Comparison of ENCODE assay signal across 1 cellular context in the genomic region with DNA sequence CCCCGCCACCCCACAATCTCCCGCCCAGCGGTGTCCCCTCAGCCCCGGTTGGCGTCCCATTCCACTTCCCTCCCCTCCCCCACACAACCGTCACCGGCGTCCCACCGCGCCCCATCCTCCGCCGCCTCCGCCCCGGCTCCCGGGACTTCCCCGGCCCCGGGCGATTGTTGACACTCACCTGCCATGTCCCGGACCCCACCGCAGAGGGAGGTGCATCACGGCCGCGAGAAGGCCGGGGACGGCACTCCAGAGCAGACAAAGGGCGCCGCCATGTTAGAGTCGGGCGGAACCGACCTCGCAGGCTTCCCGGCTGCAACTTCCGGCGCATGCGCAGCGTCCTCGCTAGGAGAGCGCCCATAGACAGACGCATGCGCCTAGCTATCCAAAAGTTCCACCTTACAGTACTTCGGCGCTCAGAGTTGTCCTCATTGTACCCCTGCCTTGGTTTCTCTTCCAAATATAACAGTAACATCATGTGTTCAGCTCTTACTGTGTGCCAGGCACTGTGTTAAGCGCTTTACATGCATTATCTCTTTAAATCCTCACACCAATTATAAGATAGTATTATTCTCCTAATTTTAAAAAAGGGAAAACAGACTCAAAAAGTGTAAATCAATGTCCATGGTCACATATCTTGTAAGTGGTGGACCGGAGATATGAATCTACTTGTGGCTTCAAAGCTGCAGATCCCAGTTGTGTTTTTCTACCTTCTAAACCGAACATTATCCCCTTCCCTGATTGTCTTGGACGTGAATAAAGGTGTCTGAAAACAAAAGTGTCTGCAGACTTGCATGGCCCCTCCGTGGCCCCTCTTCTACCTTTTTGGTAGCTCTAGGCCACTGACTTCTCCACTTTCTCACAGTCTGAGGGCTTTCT.
TF ChIP-seq lines count a peak whose summit lies in the region.

A gene (minus strand): TSS at position 297 of the 876 bp plus-strand sequence. CDS start 27,606 bp downstream, outside the sequence.

TF ChIP-seq in K562, 482 proteins besides CTCF, POLR2A, EP300 and RAD21 (continued from another document and continues in another):
- TF ChIP-seq, protein P1, sequence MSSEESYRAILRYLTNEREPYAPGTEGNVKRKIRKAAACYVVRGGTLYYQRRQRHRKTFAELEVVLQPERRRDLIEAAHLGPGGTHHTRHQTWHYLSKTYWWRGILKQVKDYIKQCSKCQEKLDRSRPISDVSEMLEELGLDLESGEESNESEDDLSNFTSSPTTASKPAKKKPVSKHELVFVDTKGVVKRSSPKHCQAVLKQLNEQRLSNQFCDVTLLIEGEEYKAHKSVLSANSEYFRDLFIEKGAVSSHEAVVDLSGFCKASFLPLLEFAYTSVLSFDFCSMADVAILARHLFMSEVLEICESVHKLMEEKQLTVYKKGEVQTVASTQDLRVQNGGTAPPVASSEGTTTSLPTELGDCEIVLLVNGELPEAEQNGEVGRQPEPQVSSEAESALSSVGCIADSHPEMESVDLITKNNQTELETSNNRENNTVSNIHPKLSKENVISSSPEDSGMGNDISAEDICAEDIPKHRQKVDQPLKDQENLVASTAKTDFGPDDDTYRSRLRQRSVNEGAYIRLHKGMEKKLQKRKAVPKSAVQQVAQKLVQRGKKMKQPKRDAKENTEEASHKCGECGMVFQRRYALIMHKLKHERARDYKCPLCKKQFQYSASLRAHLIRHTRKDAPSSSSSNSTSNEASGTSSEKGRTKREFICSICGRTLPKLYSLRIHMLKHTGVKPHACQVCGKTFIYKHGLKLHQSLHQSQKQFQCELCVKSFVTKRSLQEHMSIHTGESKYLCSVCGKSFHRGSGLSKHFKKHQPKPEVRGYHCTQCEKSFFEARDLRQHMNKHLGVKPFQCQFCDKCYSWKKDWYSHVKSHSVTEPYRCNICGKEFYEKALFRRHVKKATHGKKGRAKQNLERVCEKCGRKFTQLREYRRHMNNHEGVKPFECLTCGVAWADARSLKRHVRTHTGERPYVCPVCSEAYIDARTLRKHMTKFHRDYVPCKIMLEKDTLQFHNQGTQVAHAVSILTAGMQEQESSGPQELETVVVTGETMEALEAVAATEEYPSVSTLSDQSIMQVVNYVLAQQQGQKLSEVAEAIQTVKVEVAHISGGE (CRISPR knock-in tag; IDR thresholded peaks at IDR 0.05) = peak in 1 of 3 experiments; percentile 88; a peak in 2 of 6 replicates
- TF ChIP-seq L3MBTL2 (IDR thresholded peaks at IDR 0.05) = peak; percentile 40
- peak; percentile 82; the same call in 1 of the 2 replicates for TF ChIP-seq TGIF2 (CRISPR knock-in tag; IDR thresholded peaks at IDR 0.05)
- TF ChIP-seq PML (IDR thresholded peaks at IDR 0.05; ENCODE audit: low read length) = peak; percentile 41; the same call in 1 of the 2 replicates
- no peak for TF ChIP-seq MED1 (CRISPR knock-in tag; IDR thresholded peaks at IDR 0.05; ENCODE audit: borderline replicate concordance)
- TF ChIP-seq IFI16 (CRISPR knock-in tag; IDR thresholded peaks at IDR 0.05) = no peak
- TF ChIP-seq SIN3A (IDR thresholded peaks at IDR 0.05; ENCODE audit: borderline replicate concordance in 2 of 2, control insufficient read depth in 1 of 2, low read depth in 2 of 2, low read length in 2 of 2) = peak; percentile 77 to 98; a peak in 3 of 4 replicates
- peak; percentile 71 to 80; a peak in 3 of 4 replicates for TF ChIP-seq SIX5 (IDR thresholded peaks at IDR 0.05; ENCODE audit: borderline replicate concordance in 1 of 2, insufficient read depth in 1 of 2, low read depth in 1 of 2, low read length in 2 of 2)
- TF ChIP-seq OTX1 (CRISPR knock-in tag; IDR thresholded peaks at IDR 0.05) = peak; percentile 68; the same call in 1 of the 2 replicates
- TF ChIP-seq TEAD2 (tag; IDR thresholded peaks at IDR 0.05) = no peak
- TF ChIP-seq FIP1L1 (IDR thresholded peaks at IDR 0.05; ENCODE audit: low read depth, low read length, poor library complexity, severe bottlenecking) = peak; percentile 76
- TF ChIP-seq CREB1 (IDR thresholded peaks at IDR 0.05) = peak; percentile 89
- peak; percentile 93 for TF ChIP-seq CREB1 (CRISPR knock-in tag; IDR thresholded peaks at IDR 0.05)
- TF ChIP-seq ZNF121 (CRISPR knock-in tag; conservative IDR thresholded peaks at IDR 0.05) = no peak
- no peak for TF ChIP-seq ZNF76 (CRISPR knock-in tag; IDR thresholded peaks at IDR 0.05; ENCODE audit: borderline replicate concordance)
- peak; percentile 85 for TF ChIP-seq POLR2G (IDR thresholded peaks at IDR 0.05; ENCODE audit: low read depth, low read length)
- TF ChIP-seq, protein P2, sequence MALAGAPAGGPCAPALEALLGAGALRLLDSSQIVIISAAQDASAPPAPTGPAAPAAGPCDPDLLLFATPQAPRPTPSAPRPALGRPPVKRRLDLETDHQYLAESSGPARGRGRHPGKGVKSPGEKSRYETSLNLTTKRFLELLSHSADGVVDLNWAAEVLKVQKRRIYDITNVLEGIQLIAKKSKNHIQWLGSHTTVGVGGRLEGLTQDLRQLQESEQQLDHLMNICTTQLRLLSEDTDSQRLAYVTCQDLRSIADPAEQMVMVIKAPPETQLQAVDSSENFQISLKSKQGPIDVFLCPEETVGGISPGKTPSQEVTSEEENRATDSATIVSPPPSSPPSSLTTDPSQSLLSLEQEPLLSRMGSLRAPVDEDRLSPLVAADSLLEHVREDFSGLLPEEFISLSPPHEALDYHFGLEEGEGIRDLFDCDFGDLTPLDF (CRISPR knock-in tag; IDR thresholded peaks at IDR 0.05) = peak; percentile 61; the same call in 1 of the 2 replicates
- TF ChIP-seq, protein P3, sequence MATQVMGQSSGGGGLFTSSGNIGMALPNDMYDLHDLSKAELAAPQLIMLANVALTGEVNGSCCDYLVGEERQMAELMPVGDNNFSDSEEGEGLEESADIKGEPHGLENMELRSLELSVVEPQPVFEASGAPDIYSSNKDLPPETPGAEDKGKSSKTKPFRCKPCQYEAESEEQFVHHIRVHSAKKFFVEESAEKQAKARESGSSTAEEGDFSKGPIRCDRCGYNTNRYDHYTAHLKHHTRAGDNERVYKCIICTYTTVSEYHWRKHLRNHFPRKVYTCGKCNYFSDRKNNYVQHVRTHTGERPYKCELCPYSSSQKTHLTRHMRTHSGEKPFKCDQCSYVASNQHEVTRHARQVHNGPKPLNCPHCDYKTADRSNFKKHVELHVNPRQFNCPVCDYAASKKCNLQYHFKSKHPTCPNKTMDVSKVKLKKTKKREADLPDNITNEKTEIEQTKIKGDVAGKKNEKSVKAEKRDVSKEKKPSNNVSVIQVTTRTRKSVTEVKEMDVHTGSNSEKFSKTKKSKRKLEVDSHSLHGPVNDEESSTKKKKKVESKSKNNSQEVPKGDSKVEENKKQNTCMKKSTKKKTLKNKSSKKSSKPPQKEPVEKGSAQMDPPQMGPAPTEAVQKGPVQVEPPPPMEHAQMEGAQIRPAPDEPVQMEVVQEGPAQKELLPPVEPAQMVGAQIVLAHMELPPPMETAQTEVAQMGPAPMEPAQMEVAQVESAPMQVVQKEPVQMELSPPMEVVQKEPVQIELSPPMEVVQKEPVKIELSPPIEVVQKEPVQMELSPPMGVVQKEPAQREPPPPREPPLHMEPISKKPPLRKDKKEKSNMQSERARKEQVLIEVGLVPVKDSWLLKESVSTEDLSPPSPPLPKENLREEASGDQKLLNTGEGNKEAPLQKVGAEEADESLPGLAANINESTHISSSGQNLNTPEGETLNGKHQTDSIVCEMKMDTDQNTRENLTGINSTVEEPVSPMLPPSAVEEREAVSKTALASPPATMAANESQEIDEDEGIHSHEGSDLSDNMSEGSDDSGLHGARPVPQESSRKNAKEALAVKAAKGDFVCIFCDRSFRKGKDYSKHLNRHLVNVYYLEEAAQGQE (CRISPR knock-in tag; IDR thresholded peaks at IDR 0.05; ENCODE audit: low read depth) = peak; percentile 72; the same call in 1 of the 2 replicates
- TF ChIP-seq, protein P4, sequence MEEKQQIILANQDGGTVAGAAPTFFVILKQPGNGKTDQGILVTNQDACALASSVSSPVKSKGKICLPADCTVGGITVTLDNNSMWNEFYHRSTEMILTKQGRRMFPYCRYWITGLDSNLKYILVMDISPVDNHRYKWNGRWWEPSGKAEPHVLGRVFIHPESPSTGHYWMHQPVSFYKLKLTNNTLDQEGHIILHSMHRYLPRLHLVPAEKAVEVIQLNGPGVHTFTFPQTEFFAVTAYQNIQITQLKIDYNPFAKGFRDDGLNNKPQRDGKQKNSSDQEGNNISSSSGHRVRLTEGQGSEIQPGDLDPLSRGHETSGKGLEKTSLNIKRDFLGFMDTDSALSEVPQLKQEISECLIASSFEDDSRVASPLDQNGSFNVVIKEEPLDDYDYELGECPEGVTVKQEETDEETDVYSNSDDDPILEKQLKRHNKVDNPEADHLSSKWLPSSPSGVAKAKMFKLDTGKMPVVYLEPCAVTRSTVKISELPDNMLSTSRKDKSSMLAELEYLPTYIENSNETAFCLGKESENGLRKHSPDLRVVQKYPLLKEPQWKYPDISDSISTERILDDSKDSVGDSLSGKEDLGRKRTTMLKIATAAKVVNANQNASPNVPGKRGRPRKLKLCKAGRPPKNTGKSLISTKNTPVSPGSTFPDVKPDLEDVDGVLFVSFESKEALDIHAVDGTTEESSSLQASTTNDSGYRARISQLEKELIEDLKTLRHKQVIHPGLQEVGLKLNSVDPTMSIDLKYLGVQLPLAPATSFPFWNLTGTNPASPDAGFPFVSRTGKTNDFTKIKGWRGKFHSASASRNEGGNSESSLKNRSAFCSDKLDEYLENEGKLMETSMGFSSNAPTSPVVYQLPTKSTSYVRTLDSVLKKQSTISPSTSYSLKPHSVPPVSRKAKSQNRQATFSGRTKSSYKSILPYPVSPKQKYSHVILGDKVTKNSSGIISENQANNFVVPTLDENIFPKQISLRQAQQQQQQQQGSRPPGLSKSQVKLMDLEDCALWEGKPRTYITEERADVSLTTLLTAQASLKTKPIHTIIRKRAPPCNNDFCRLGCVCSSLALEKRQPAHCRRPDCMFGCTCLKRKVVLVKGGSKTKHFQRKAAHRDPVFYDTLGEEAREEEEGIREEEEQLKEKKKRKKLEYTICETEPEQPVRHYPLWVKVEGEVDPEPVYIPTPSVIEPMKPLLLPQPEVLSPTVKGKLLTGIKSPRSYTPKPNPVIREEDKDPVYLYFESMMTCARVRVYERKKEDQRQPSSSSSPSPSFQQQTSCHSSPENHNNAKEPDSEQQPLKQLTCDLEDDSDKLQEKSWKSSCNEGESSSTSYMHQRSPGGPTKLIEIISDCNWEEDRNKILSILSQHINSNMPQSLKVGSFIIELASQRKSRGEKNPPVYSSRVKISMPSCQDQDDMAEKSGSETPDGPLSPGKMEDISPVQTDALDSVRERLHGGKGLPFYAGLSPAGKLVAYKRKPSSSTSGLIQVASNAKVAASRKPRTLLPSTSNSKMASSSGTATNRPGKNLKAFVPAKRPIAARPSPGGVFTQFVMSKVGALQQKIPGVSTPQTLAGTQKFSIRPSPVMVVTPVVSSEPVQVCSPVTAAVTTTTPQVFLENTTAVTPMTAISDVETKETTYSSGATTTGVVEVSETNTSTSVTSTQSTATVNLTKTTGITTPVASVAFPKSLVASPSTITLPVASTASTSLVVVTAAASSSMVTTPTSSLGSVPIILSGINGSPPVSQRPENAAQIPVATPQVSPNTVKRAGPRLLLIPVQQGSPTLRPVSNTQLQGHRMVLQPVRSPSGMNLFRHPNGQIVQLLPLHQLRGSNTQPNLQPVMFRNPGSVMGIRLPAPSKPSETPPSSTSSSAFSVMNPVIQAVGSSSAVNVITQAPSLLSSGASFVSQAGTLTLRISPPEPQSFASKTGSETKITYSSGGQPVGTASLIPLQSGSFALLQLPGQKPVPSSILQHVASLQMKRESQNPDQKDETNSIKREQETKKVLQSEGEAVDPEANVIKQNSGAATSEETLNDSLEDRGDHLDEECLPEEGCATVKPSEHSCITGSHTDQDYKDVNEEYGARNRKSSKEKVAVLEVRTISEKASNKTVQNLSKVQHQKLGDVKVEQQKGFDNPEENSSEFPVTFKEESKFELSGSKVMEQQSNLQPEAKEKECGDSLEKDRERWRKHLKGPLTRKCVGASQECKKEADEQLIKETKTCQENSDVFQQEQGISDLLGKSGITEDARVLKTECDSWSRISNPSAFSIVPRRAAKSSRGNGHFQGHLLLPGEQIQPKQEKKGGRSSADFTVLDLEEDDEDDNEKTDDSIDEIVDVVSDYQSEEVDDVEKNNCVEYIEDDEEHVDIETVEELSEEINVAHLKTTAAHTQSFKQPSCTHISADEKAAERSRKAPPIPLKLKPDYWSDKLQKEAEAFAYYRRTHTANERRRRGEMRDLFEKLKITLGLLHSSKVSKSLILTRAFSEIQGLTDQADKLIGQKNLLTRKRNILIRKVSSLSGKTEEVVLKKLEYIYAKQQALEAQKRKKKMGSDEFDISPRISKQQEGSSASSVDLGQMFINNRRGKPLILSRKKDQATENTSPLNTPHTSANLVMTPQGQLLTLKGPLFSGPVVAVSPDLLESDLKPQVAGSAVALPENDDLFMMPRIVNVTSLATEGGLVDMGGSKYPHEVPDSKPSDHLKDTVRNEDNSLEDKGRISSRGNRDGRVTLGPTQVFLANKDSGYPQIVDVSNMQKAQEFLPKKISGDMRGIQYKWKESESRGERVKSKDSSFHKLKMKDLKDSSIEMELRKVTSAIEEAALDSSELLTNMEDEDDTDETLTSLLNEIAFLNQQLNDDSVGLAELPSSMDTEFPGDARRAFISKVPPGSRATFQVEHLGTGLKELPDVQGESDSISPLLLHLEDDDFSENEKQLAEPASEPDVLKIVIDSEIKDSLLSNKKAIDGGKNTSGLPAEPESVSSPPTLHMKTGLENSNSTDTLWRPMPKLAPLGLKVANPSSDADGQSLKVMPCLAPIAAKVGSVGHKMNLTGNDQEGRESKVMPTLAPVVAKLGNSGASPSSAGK (IDR thresholded peaks at IDR 0.05) = peak; percentile 46; the same call in 1 of the 2 replicates
- peak; percentile 33; the same call in 1 of the 2 replicates for TF ChIP-seq JUN (IDR thresholded peaks at IDR 0.05; ENCODE audit: borderline replicate concordance, low read depth, low read length)
- no peak for TF ChIP-seq JUN (CRISPR knock-in tag; IDR thresholded peaks at IDR 0.05; ENCODE audit: borderline replicate concordance)
- TF ChIP-seq, protein P5, sequence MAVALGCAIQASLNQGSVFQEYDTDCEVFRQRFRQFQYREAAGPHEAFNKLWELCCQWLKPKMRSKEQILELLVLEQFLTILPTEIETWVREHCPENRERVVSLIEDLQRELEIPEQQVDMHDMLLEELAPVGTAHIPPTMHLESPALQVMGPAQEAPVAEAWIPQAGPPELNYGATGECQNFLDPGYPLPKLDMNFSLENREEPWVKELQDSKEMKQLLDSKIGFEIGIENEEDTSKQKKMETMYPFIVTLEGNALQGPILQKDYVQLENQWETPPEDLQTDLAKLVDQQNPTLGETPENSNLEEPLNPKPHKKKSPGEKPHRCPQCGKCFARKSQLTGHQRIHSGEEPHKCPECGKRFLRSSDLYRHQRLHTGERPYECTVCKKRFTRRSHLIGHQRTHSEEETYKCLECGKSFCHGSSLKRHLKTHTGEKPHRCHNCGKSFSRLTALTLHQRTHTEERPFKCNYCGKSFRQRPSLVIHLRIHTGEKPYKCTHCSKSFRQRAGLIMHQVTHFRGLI (CRISPR knock-in tag; IDR thresholded peaks at IDR 0.05) = no peak
- peak; percentile 82; the same call in 1 of the 2 replicates for TF ChIP-seq PHF21A (IDR thresholded peaks at IDR 0.05; ENCODE audit: borderline replicate concordance, low read depth)
